8 cellular contexts compared by ENCODE assay signal in the genomic region with DNA sequence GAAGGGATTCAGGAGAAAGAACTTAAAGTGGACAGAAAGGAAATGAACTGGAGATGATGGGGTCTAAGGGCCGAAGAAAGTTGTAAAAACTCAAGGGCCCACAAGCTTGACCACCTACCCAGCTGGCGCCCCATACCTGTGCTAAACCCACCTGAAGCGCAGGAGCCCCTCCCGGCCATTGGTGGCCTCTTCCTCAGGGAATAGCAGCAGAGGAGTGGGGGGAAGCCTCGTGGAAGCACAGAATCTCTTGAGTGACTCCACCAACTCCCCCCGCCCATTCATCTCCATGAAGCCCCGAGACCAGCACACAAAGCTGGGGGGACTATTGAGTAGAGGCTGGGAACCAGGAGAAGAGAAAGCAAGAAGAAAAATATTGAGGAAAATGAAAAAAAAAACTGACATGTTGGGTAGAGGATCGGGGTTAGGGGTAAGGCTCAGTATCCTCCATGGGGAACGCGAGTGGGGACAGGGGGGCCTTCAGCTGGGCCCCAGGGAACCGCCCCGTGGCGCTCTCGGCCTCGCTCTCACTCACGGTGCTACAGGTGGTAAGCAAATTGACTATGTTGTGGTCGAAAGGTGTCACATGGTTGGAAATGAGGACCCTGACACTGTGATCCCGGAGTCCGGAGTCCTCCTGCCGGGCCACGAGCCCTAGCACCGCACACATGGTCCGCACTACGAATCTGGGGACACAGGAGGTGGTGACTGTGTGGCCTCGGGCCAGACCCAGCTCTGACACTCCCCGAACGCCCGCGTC. TPM values are rescaled to one million over a fixed set of nuclear protein-coding genes. Genes with fewer than 3 reads are reported as not detected.
DNase-seq lines count a peak whose midpoint lies in the region; ATAC-seq lines count a peak whose summit lies in the region.

No MANE protein-coding gene starts in this region.

- H3K4me1 Mint-ChIP-seq in activated T-cell treated with anti-CD3 and anti-CD28 coated beads, Interleukin-2, amount 50 U/mL, for 72 hours (ENCODE audit: low read depth): peaks cover 38% of the 10 kb centered on the region
- peaks cover 38% of the 10 kb centered on the region for H3K4me1 Mint-ChIP-seq in activated naive CD8-positive, alpha-beta T cell treated with anti-CD3 and anti-CD28 coated beads, Interleukin-2, amount 10 ng/mL, durations not matched to agents 7 days and 5 days

- peak; percentile 28 to 44 for DNase-seq in activated T-cell treated with anti-CD3 and anti-CD28 coated beads, Interleukin-2, amount 50 U/mL, for 72 hours
- DNase-seq in activated T-cell treated with anti-CD3 and anti-CD28 coated beads, Interleukin-2, amount 50 U/mL, for 1 hour: no peak
- no peak for DNase-seq in activated naive CD8-positive, alpha-beta T cell treated with anti-CD3 and anti-CD28 coated beads, Interleukin-2, amount 10 ng/mL, durations not matched to agents 7 days and 5 days
- no peak for DNase-seq in CD1c-positive myeloid dendritic cell (ENCODE audit: extremely low spot score)
- DNase-seq in ecto neural progenitor cell (ENCODE audit: low spot score): no peak

- peak overlapping the region; percentile 98 to 99 for H3K4me3 Mint-ChIP-seq in activated T-cell treated with anti-CD3 and anti-CD28 coated beads, Interleukin-2, amount 50 U/mL, for 72 hours
- peak overlapping the region; percentile 97 for H3K4me3 Mint-ChIP-seq in activated naive CD8-positive, alpha-beta T cell treated with anti-CD3 and anti-CD28 coated beads, Interleukin-2, amount 10 ng/mL, durations not matched to agents 7 days and 5 days

- H3K4me1 ChIP-seq in iPS-20b (ENCODE audit: insufficient read depth, low read length) (no peaks in the 10 kb centered on the region), stomach smooth muscle (ENCODE audit: control insufficient read depth, insufficient read depth, low read length) (peaks cover 31% of the 10 kb centered on the region)

- ATAC-seq in activated T-cell treated with anti-CD3 and anti-CD28 coated beads, Interleukin-2, amount 50 U/mL, for 72 hours (replicated peaks in 1 of 2): peak; percentile 4 to 10
- ATAC-seq in HG03280 (IDR thresholded peaks at IDR 0.05; ENCODE audit: unreplicated experiment): peak; percentile 3
- peak; percentile 7 for ATAC-seq in activated naive CD8-positive, alpha-beta T cell treated with anti-CD3 and anti-CD28 coated beads, Interleukin-2, amount 10 ng/mL, durations not matched to agents 7 days and 5 days (ENCODE audit: low read depth)

- H3K27me3 Mint-ChIP-seq in activated T-cell treated with anti-CD3 and anti-CD28 coated beads, Interleukin-2, amount 50 U/mL, for 72 hours (ENCODE audit: low read depth): no peaks in the 10 kb centered on the region
- H3K27me3 Mint-ChIP-seq in activated naive CD8-positive, alpha-beta T cell treated with anti-CD3 and anti-CD28 coated beads, Interleukin-2, amount 10 ng/mL, durations not matched to agents 7 days and 5 days: no peaks in the 10 kb centered on the region

- H3K36me3 ChIP-seq in iPS-20b (ENCODE audit: insufficient read depth, low read depth, low read length) (peaks cover 53% of the 10 kb centered on the region), stomach smooth muscle (ENCODE audit: control insufficient read depth in 2 of 2, insufficient read depth in 2 of 2, low read length in 2 of 2) (peaks cover 25 to 38% of the 10 kb centered on the region in 2 donors)

- H3K9me3 Mint-ChIP-seq in activated T-cell treated with anti-CD3 and anti-CD28 coated beads, Interleukin-2, amount 50 U/mL, for 72 hours: peaks cover 0 to 3% of the 10 kb centered on the region in 2 donors
- peaks cover 2% of the 10 kb centered on the region for H3K9me3 Mint-ChIP-seq in activated naive CD8-positive, alpha-beta T cell treated with anti-CD3 and anti-CD28 coated beads, Interleukin-2, amount 10 ng/mL, durations not matched to agents 7 days and 5 days

- H3K27ac Mint-ChIP-seq in activated T-cell treated with anti-CD3 and anti-CD28 coated beads, Interleukin-2, amount 50 U/mL, for 72 hours: peak overlapping the region; percentile 94
- H3K27ac Mint-ChIP-seq in activated naive CD8-positive, alpha-beta T cell treated with anti-CD3 and anti-CD28 coated beads, Interleukin-2, amount 10 ng/mL, durations not matched to agents 7 days and 5 days: peak overlapping the region; percentile 96

- H3K27me3 ChIP-seq in iPS-20b (ENCODE audit: insufficient read depth, low read length) (peaks cover 7% of the 10 kb centered on the region; the same call in 1 of the 2 replicates), stomach smooth muscle (ENCODE audit: control insufficient read depth in 1 of 2, insufficient read depth in 2 of 2, low read length in 2 of 2) (no peaks in the 10 kb centered on the region)

- H3K4me3 ChIP-seq in iPS-20b (ENCODE audit: low read length) (peak overlapping the region; percentile 99), stomach smooth muscle (ENCODE audit: low read length in 2 of 2) (peak overlapping the region; percentile 74 to 99)

- POLR2A ChIA-PET in activated naive CD8-positive, alpha-beta T cell treated with anti-CD3 and anti-CD28 coated beads, Interleukin-2, amount 10 ng/mL, durations not matched to agents 7 days and 5 days (lab: Charles Lee): interaction anchor here (1.0 to 5.2 kb wide), 13 partner anchors 9 to 72 kb away, joined by 3 to 54 read pairs (median 8); a partner anchor contains a TSS

- H3K9ac ChIP-seq in iPS-20b (ENCODE audit: low read depth, low read length) (peak overlapping the region; percentile 97), stomach smooth muscle (ENCODE audit: low read length in 2 of 2) (peak overlapping the region; percentile 79 to 91)

- H3K9me3 ChIP-seq in iPS-20b (ENCODE audit: insufficient read depth, low read depth, low read length): no peaks in the 10 kb centered on the region
- no peaks in the 10 kb centered on the region for H3K9me3 ChIP-seq in stomach smooth muscle (ENCODE audit: control insufficient read depth in 2 of 2, low read length in 2 of 2)

- H3K36me3 Mint-ChIP-seq in activated T-cell treated with anti-CD3 and anti-CD28 coated beads, Interleukin-2, amount 50 U/mL, for 72 hours (ENCODE audit: insufficient read depth in 2 of 2): peaks cover 23 to 24% of the 10 kb centered on the region in 2 donors
- H3K36me3 Mint-ChIP-seq in activated naive CD8-positive, alpha-beta T cell treated with anti-CD3 and anti-CD28 coated beads, Interleukin-2, amount 10 ng/mL, durations not matched to agents 7 days and 5 days: peaks cover 40% of the 10 kb centered on the region

- H3K27ac ChIP-seq in iPS-20b (ENCODE audit: low read length) (peak overlapping the region; percentile 53), stomach smooth muscle (ENCODE audit: low read length) (peak overlapping the region; percentile 77)

RNA-seq across cellular contexts. Expression of a gene that starts 0.7 kb away (rescaled TPM):
- total RNA-seq in activated T-cell treated with anti-CD3 and anti-CD28 coated beads, Interleukin-2, amount 50 U/mL, for 72 hours: 100 to 1,000 TPM; 128 to 136 TPM
- 100 to 1,000 TPM; 126 to 127 TPM for total RNA-seq in activated naive CD8-positive, alpha-beta T cell treated with anti-CD3 and anti-CD28 coated beads, Interleukin-2, amount 10 ng/mL, durations not matched to agents 7 days and 5 days

RNA-seq across cellular contexts. Expression of a gene that starts 1.0 kb away (rescaled TPM):
- 10 to 100 TPM; 74.3 to 84.9 TPM for total RNA-seq in activated T-cell treated with anti-CD3 and anti-CD28 coated beads, Interleukin-2, amount 50 U/mL, for 72 hours
- 10 to 100 TPM; 46.6 to 47.4 TPM for total RNA-seq in activated naive CD8-positive, alpha-beta T cell treated with anti-CD3 and anti-CD28 coated beads, Interleukin-2, amount 10 ng/mL, durations not matched to agents 7 days and 5 days

RNA-seq across cellular contexts. Expression of a gene that starts 2.7 kb away (rescaled TPM):
- total RNA-seq in activated T-cell treated with anti-CD3 and anti-CD28 coated beads, Interleukin-2, amount 50 U/mL, for 72 hours: 1 to 10 TPM; 1.5 to 1.9 TPM
- total RNA-seq in activated naive CD8-positive, alpha-beta T cell treated with anti-CD3 and anti-CD28 coated beads, Interleukin-2, amount 10 ng/mL, durations not matched to agents 7 days and 5 days: under 1 TPM; 0.20 to 0.39 TPM

RNA-seq across cellular contexts. Expression of a gene that starts 14.5 kb away (rescaled TPM):
- 1 to 10 TPM; 1.4 to 2.4 TPM for total RNA-seq in activated T-cell treated with anti-CD3 and anti-CD28 coated beads, Interleukin-2, amount 50 U/mL, for 72 hours
- under 1 TPM; 0.69 to 0.88 TPM for total RNA-seq in activated naive CD8-positive, alpha-beta T cell treated with anti-CD3 and anti-CD28 coated beads, Interleukin-2, amount 10 ng/mL, durations not matched to agents 7 days and 5 days

RNA-seq across cellular contexts. Expression of a gene that starts 21.3 kb away (rescaled TPM):
- 10 to 100 TPM; 46.9 to 63.1 TPM for total RNA-seq in activated T-cell treated with anti-CD3 and anti-CD28 coated beads, Interleukin-2, amount 50 U/mL, for 72 hours
- total RNA-seq in activated naive CD8-positive, alpha-beta T cell treated with anti-CD3 and anti-CD28 coated beads, Interleukin-2, amount 10 ng/mL, durations not matched to agents 7 days and 5 days: 10 to 100 TPM; 35.9 to 40.1 TPM

Comparison
In these comparisons a context has a peak if more than half of its experiments do, and no peak if none do; other contexts are left out.
1. DNase-seq: peak in activated T-cell treated with anti-CD3 and anti-CD28 coated beads, Interleukin-2, amount 50 U/mL, for 72 hours (2 of 2); none in activated T-cell treated with anti-CD3 and anti-CD28 coated beads, Interleukin-2, amount 50 U/mL, for 1 hour (single experiment), activated naive CD8-positive, alpha-beta T cell treated with anti-CD3 and anti-CD28 coated beads, Interleukin-2, amount 10 ng/mL, durations not matched to agents 7 days and 5 days (single experiment), CD1c-positive myeloid dendritic cell (single experiment) and ecto neural progenitor cell (single experiment).
2. Peak in every context shown above with its lines, with median percentiles within 50 percentile points of each other: ATAC-seq.